Comparison of ENCODE assay signal across 1 cellular context in the genomic region with DNA sequence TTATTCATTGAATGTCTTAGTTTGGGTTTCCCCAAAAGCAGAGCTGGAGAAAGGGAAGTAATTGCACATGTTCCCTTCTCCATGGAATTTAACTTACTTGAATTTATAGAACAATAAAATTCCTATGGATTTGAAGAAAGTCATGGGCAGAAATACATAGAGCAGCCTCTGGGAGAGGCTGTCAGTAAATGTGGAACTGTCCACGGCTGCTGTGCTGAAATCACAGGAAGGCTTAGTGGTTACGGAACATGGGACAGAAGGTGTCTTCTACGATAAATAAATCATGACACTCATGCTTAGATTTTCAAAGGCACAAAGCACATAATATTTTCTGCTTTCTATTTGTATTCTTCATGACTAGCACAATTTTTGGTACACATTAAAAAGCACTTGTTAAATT.
TF ChIP-seq lines count a peak whose summit lies in the region.

No MANE protein-coding gene starts in this region.

TF ChIP-seq in SK-N-SH treated with all-trans-retinoic acid at 6 μM for 48 hours, 23 proteins besides CTCF, POLR2A, EP300 and RAD21 (continued from another document):
- TF ChIP-seq, protein P1, sequence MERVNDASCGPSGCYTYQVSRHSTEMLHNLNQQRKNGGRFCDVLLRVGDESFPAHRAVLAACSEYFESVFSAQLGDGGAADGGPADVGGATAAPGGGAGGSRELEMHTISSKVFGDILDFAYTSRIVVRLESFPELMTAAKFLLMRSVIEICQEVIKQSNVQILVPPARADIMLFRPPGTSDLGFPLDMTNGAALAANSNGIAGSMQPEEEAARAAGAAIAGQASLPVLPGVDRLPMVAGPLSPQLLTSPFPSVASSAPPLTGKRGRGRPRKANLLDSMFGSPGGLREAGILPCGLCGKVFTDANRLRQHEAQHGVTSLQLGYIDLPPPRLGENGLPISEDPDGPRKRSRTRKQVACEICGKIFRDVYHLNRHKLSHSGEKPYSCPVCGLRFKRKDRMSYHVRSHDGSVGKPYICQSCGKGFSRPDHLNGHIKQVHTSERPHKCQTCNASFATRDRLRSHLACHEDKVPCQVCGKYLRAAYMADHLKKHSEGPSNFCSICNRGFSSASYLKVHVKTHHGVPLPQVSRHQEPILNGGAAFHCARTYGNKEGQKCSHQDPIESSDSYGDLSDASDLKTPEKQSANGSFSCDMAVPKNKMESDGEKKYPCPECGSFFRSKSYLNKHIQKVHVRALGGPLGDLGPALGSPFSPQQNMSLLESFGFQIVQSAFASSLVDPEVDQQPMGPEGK (CRISPR knock-in tag; IDR thresholded peaks at IDR 0.05; ENCODE audit: borderline replicate concordance): no peak
- TF ChIP-seq ZFP30 (CRISPR knock-in tag; IDR thresholded peaks at IDR 0.05): no peak
- TF ChIP-seq ZC3H10 (CRISPR knock-in tag; IDR thresholded peaks at IDR 0.05): no peak
- TF ChIP-seq BACH2 (CRISPR knock-in tag; IDR thresholded peaks at IDR 0.05; ENCODE audit: borderline replicate concordance): no peak
- no peak for TF ChIP-seq PPARA (CRISPR knock-in tag; IDR thresholded peaks at IDR 0.05; ENCODE audit: borderline replicate concordance)
- TF ChIP-seq ZNF8 (CRISPR knock-in tag; IDR thresholded peaks at IDR 0.05): no peak
- TF ChIP-seq ZNF70 (CRISPR knock-in tag; IDR thresholded peaks at IDR 0.05): no peak
- no peak for TF ChIP-seq SNAI2 (CRISPR knock-in tag; IDR thresholded peaks at IDR 0.05)
- TF ChIP-seq TCF4 (CRISPR knock-in tag; IDR thresholded peaks at IDR 0.05; ENCODE audit: borderline replicate concordance): no peak
- no peak for TF ChIP-seq CSRNP3 (CRISPR knock-in tag; IDR thresholded peaks at IDR 0.05)
- TF ChIP-seq TOX (CRISPR knock-in tag; IDR thresholded peaks at IDR 0.05; ENCODE audit: borderline replicate concordance): no peak
